Comparison of ENCODE assay signal across 7 cellular contexts in genomic region chr7:103862302-103863035, GRCh38.
"Had no signal": no experiment of that assay in that cellular context is flagged by ENCODE, and none has a peak within 500 bp of the region (broad histone marks: within the 10 kb centered on the region; RNA-seq: fewer than 3 reads in every experiment).

No MANE protein-coding gene starts in this region.

- DNase-seq: GM23248, GOT3, H9, HCEC 1CT, KG1 had no signal

- H2AFZ ChIP-seq: GM23248 had no signal

- H3K27ac ChIP-seq: GM23248 had no signal

- H3K4me3 ChIP-seq: GM23248 had no signal

- FAIRE-seq: H54, HTR-8/SVneo had no signal

- H3K9ac ChIP-seq: GM23248 had no signal
